In the genomic region with DNA sequence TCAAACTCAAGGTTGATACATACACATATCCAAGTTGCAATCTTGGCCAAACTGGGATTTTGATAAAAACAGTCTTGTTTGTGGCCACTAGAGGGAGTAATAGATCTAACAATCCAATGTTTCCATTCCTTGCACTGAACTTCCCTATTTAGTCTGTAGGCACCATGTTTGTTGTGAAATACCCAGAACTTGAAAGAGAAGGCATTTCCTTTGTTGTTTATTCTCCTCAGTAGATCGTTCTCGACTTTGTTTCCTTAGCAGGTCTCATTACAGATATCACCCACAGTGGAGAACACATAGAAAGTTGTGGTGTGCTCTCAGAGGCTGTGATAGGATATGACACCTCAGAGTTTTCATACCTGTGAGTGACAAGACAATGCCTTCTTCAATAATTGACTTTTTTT, we compare ENCODE assay signal across 8 cellular contexts.
A peak's percentile ranks its signal among the peaks of the same experiment; 100 is the strongest.
DNase-seq lines count a peak whose midpoint lies in the region; ATAC-seq and TF ChIP-seq lines count a peak whose summit lies in the region.

No MANE protein-coding gene starts in this region.

- peaks cover 5% of the 10 kb centered on the region for H3K36me3 ChIP-seq in DOHH2 (ENCODE audit: control insufficient read depth, low read length)
- H3K36me3 ChIP-seq in Karpas-422 (ENCODE audit: insufficient read depth, low read length) = no peaks in the 10 kb centered on the region
- H3K36me3 ChIP-seq in suprapubic skin = peaks cover 11% of the 10 kb centered on the region

- peak overlapping the region; percentile 12; the same call in 1 of the 2 replicates for H3K4me2 ChIP-seq in DOHH2 (ENCODE audit: low read length)
- H3K4me2 ChIP-seq in Karpas-422 (ENCODE audit: low read depth, low read length, poor library complexity, severe bottlenecking) = no peak overlapping the region

- TF ChIP-seq EP300 in suprapubic skin (IDR thresholded peaks at IDR 0.05) = no peak

- no peaks in the 10 kb centered on the region for H3K27me3 ChIP-seq in DOHH2 (ENCODE audit: control insufficient read depth, low read length)
- no peaks in the 10 kb centered on the region for H3K27me3 ChIP-seq in Karpas-422 (ENCODE audit: low read length)
- H3K27me3 ChIP-seq in suprapubic skin = no peaks in the 10 kb centered on the region

- H3K9ac ChIP-seq in Karpas-422 (ENCODE audit: low read length) = no peak overlapping the region

- no peaks in the 10 kb centered on the region for H4K20me1 ChIP-seq in DOHH2 (ENCODE audit: control insufficient read depth, insufficient read depth, low read depth, low read length)
- H4K20me1 ChIP-seq in Karpas-422 (ENCODE audit: insufficient read depth, low read depth, low read length) = peaks cover 5% of the 10 kb centered on the region; the same call in 1 of the 2 replicates

- no peaks in the 10 kb centered on the region for H3K9me3 ChIP-seq in DOHH2 (ENCODE audit: control insufficient read depth, insufficient read depth, low read length)
- no peaks in the 10 kb centered on the region for H3K9me3 ChIP-seq in Karpas-422 (ENCODE audit: low read length)
- H3K9me3 ChIP-seq in suprapubic skin = no peaks in the 10 kb centered on the region

- ATAC-seq in GM21390 (IDR thresholded peaks at IDR 0.05; ENCODE audit: unreplicated experiment) = peak; percentile 44

- peak; percentile 86 for TF ChIP-seq CTCF in DOHH2 (IDR thresholded peaks at IDR 0.05; ENCODE audit: low read depth, low read length, poor library complexity, severe bottlenecking)
- peak; percentile 64 for TF ChIP-seq CTCF in choroid plexus epithelial cell (conservative IDR thresholded peaks at IDR 0.05; ENCODE audit: low read depth, low read length)
- peak; percentile 52 to 90 for TF ChIP-seq CTCF in suprapubic skin (IDR thresholded peaks at IDR 0.05)

- H3K9me2 ChIP-seq in DOHH2 (replicated peaks; ENCODE audit: control insufficient read depth, low read length) (no peaks in the 10 kb centered on the region), Karpas-422 (replicated peaks; ENCODE audit: insufficient read depth, low read length) (no peaks in the 10 kb centered on the region)

- no peak for TF ChIP-seq POLR2A in suprapubic skin (IDR thresholded peaks at IDR 0.05)

- no peak overlapping the region for H2AFZ ChIP-seq in Karpas-422 (ENCODE audit: low read length)

- H3K4me1 ChIP-seq in DOHH2 (ENCODE audit: control insufficient read depth, low read length) (peaks cover 29% of the 10 kb centered on the region), Karpas-422 (ENCODE audit: low read length) (peaks cover 9% of the 10 kb centered on the region; the same call in 1 of the 2 replicates), suprapubic skin (peaks cover 12% of the 10 kb centered on the region)

- WGBS in suprapubic skin = 0% methylated on average over 2 of the region's 2 CpGs

- DNase-seq in Karpas-422 = peak; percentile 88
- DNase-seq in RPMI8226 = peak; percentile 60
- DNase-seq in choroid plexus epithelial cell (ENCODE audit: low read depth) = peak; percentile 90
- peak; percentile 81 for DNase-seq in left kidney (ENCODE audit: low read depth, low spot score)
- DNase-seq in suprapubic skin (ENCODE audit: low spot score in 2 of 2) = no peak
- no peak for DNase-seq in NK-92 treated with Interleukin-12 subunit alpha and Interleukin-12 subunit beta, amount 100 ng/mL, for 24 hours (lab: John Stamatoyannopoulos, UW)

- no peak overlapping the region for H3K27ac ChIP-seq in DOHH2 (ENCODE audit: low read depth, low read length)
- H3K27ac ChIP-seq in Karpas-422 (ENCODE audit: low read length) = no peak overlapping the region
- peak overlapping the region; percentile 21 for H3K27ac ChIP-seq in suprapubic skin

- H3K4me3 ChIP-seq in DOHH2 (ENCODE audit: low read length) (no peak overlapping the region), Karpas-422 (ENCODE audit: low read length) (no peak overlapping the region), choroid plexus epithelial cell (ENCODE audit: low read depth, low read length) (no peak overlapping the region), suprapubic skin (no peak overlapping the region)

- H3F3A ChIP-seq in DOHH2 (ENCODE audit: control insufficient read depth, insufficient read depth) = peaks cover 13% of the 10 kb centered on the region

- H3K79me2 ChIP-seq in DOHH2 (ENCODE audit: control insufficient read depth, low read length) (no peaks in the 10 kb centered on the region), Karpas-422 (ENCODE audit: low read length) (no peaks in the 10 kb centered on the region)

Comparison
In these comparisons a context has a peak if more than half of its experiments do, and no peak if none do; other contexts are left out.
1. DNase-seq: peak in Karpas-422 (single experiment), RPMI8226 (single experiment), choroid plexus epithelial cell (single experiment) and left kidney (single experiment); none in suprapubic skin (0 of 2) and NK-92 treated with Interleukin-12 subunit alpha and Interleukin-12 subunit beta, amount 100 ng/mL, for 24 hours (single experiment).
2. Peak in every context shown above with its lines, with median percentiles within 50 percentile points of each other: CTCF ChIP-seq.